8 cellular contexts compared by ENCODE assay signal in the genomic region with DNA sequence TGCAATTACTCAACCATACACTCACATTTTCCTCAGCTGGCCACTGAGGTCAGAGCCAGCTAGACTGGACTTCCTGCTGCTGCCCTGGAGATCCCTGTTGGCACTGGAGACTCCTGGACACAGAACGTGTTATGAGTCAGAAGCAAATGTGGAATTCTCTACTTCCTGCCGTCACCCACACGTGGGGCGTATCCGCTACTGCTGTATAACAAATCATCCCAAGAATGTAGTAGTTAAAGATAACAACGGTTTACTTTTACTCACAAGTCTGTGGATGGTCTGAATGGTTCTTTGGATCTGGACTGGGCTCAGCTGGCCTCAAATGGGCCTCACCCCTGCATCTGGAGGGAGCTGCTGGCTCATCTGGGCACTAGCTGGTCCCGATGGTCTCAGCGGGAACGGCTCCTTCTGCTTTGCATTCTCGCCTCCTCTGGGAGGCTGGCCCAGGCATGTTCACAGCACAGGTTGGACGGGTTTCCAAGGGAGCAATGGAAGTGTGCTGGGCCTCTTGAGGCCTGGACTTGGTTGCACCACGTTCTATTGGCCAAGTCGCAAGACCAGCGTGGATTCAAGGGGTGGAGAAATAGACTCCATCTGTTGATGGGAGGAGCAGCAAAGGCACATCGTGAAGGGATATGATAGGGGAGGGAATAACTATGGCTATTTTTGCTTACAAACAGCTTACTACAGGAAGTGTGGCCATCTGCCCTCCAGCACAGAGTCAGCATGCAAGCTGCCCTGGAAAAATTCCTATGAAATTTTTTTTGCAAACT.
DNase-seq lines count a peak whose midpoint lies in the region; ATAC-seq and TF ChIP-seq lines count a peak whose summit lies in the region.

No MANE protein-coding gene starts in this region.

- H3K4me2 ChIP-seq in DOHH2 (ENCODE audit: low read length): peak overlapping the region; percentile 71

- no peak for TF ChIP-seq CTCF in DOHH2 (IDR thresholded peaks at IDR 0.05; ENCODE audit: low read depth, low read length, poor library complexity, severe bottlenecking)

- DNase-seq in T1000 (lab: John Stamatoyannopoulos, UW) (peak; percentile 82), glomerular endothelial cell (ENCODE audit: extremely low read depth, low read depth, low spot score) (peak; percentile 90), skeletal muscle cell (ENCODE audit: low read depth) (peak; percentile 78), putamen (ENCODE audit: low spot score) (no peak), NCI-H187 treated with DMSO at 0.1 percent for 48 hours (lab: John Stamatoyannopoulos, UW) (no peak), NCI-H2227 treated with DMSO at 0.1 percent for 48 hours (lab: John Stamatoyannopoulos, UW) (no peak)

- no peaks in the 10 kb centered on the region for H3K36me3 ChIP-seq in DOHH2 (ENCODE audit: control insufficient read depth, low read length)

- H3K4me3 ChIP-seq in DOHH2 (ENCODE audit: low read length) (no peak overlapping the region; the same call in none of the 2 replicates), skeletal muscle cell (ENCODE audit: low read depth, low read length) (no peak overlapping the region)

- H3F3A ChIP-seq in DOHH2 (ENCODE audit: control insufficient read depth, insufficient read depth): peaks cover 12% of the 10 kb centered on the region

- no peaks in the 10 kb centered on the region for H3K9me2 ChIP-seq in DOHH2 (replicated peaks; ENCODE audit: control insufficient read depth, low read length)

- H3K27me3 ChIP-seq in DOHH2 (ENCODE audit: control insufficient read depth, low read length): no peaks in the 10 kb centered on the region

- no peaks in the 10 kb centered on the region for H3K79me2 ChIP-seq in DOHH2 (ENCODE audit: control insufficient read depth, low read length)

- no peak for ATAC-seq in GM19324 (IDR thresholded peaks at IDR 0.05; ENCODE audit: low FRiP score, unreplicated experiment)

- peaks cover 6% of the 10 kb centered on the region; the same call in 1 of the 2 replicates for H3K9me3 ChIP-seq in DOHH2 (ENCODE audit: control insufficient read depth, insufficient read depth, low read length)

- H4K20me1 ChIP-seq in DOHH2 (ENCODE audit: control insufficient read depth, insufficient read depth, low read depth, low read length): no peaks in the 10 kb centered on the region

- H3K4me1 ChIP-seq in DOHH2 (ENCODE audit: control insufficient read depth, low read length): peaks cover 77% of the 10 kb centered on the region

- no peak overlapping the region for H3K27ac ChIP-seq in DOHH2 (ENCODE audit: low read depth, low read length)

Comparison
In these comparisons a context has a peak if more than half of its experiments do, and no peak if none do; other contexts are left out.
1. DNase-seq: peak in T1000 (single experiment), glomerular endothelial cell (single experiment) and skeletal muscle cell (single experiment); none in putamen (single experiment), NCI-H187 treated with DMSO at 0.1 percent for 48 hours (single experiment) and NCI-H2227 treated with DMSO at 0.1 percent for 48 hours (single experiment).